10 cellular contexts compared by ENCODE assay signal in genomic region chr11:81007046-81007445, GRCh38.
DNase-seq lines count a peak whose midpoint lies in the region; ATAC-seq lines count a peak whose summit lies in the region.
"Had no signal": no experiment of that assay in that cellular context is flagged by ENCODE, and none has a peak within 500 bp of the region (broad histone marks: within the 10 kb centered on the region; RNA-seq: fewer than 3 reads in every experiment).

No MANE protein-coding gene starts in this region.

- H4K8ac ChIP-seq in neuronal stem cell (ENCODE audit: low read depth, low read length): no peak overlapping the region

- H3K27me3 ChIP-seq in neuronal stem cell (ENCODE audit: control insufficient read depth in 3 of 3, insufficient read depth in 3 of 3, low read depth in 1 of 3, low read length in 3 of 3): no peaks in the 10 kb centered on the region

- H3K14ac ChIP-seq in neuronal stem cell (ENCODE audit: low read length): no peak overlapping the region

- H2BK5ac ChIP-seq in neuronal stem cell (ENCODE audit: low read length): no peak overlapping the region

- no peak overlapping the region for H3K23ac ChIP-seq in neuronal stem cell (ENCODE audit: low read depth, low read length, poor library complexity)

- ATAC-seq in HG03520 (IDR thresholded peaks at IDR 0.05; ENCODE audit: unreplicated experiment): no peak
- ATAC-seq in HG03342 (IDR thresholded peaks at IDR 0.05; ENCODE audit: unreplicated experiment): no peak
- ATAC-seq: activated naive CD4-positive, alpha-beta T cell treated with anti-CD3 and anti-CD28 coated beads, Interleukin-2, amount 50 U/mL, for 72 hours had no signal

- H2BK12ac ChIP-seq in neuronal stem cell (ENCODE audit: low read length): no peak overlapping the region

- no peaks in the 10 kb centered on the region for H3K4me1 ChIP-seq in neuronal stem cell (ENCODE audit: control insufficient read depth in 2 of 2, insufficient read depth in 1 of 2, low read depth in 1 of 2, low read length in 2 of 2)

- no peaks in the 10 kb centered on the region for H3K36me3 ChIP-seq in neuronal stem cell (replicated peaks in 1 of 2; ENCODE audit: control insufficient read depth in 2 of 2, insufficient read depth in 2 of 2, low read length in 2 of 2)

- H3K18ac ChIP-seq in neuronal stem cell (ENCODE audit: low read length): no peak overlapping the region

- H3K79me1 ChIP-seq in neuronal stem cell (ENCODE audit: low read depth, low read length): no peaks in the 10 kb centered on the region

- no peak overlapping the region for H2AFZ ChIP-seq in neuronal stem cell (ENCODE audit: low read length)

- H3K9ac ChIP-seq in neuronal stem cell (ENCODE audit: low read depth, low read length, poor library complexity): no peak overlapping the region

- H3K9me3 ChIP-seq in neuronal stem cell (replicated peaks in 1 of 2; ENCODE audit: control insufficient read depth in 2 of 2, insufficient read depth in 1 of 2, low read depth in 1 of 2, low read length in 2 of 2): no peaks in the 10 kb centered on the region

- no peak overlapping the region for H2BK15ac ChIP-seq in neuronal stem cell (ENCODE audit: low read length)

- DNase-seq in NCI-H345 treated with DMSO at 0.1 percent for 48 hours (lab: John Stamatoyannopoulos, UW; ENCODE audit: unreplicated experiment) (peak; percentile 5), NCI-H345 (lab: John Stamatoyannopoulos, UW) (no peak), NCI-H460 (ENCODE audit: extremely low read depth, low read depth) (peak; percentile 19), dermis blood vessel endothelial cell (peak; percentile 0), renal cortical epithelial cell (ENCODE audit: low read depth) (peak; percentile 55), neuronal stem cell (ENCODE audit: low spot score) (no peak)
- DNase-seq: activated CD4-positive, alpha-beta T cell treated with anti-CD3 and anti-CD28 coated beads for 1 hour had no signal

- H4K91ac ChIP-seq in neuronal stem cell (ENCODE audit: low read depth, low read length, poor library complexity): no peak overlapping the region

- no peak overlapping the region for H3K4me2 ChIP-seq in neuronal stem cell (ENCODE audit: insufficient read depth, low read length, poor library complexity, severe bottlenecking)

- H2AK5ac ChIP-seq in neuronal stem cell (ENCODE audit: low read depth, low read length): no peak overlapping the region

- no peak overlapping the region for H2BK120ac ChIP-seq in neuronal stem cell (ENCODE audit: low read depth, low read length)

- no peak overlapping the region for H3K4ac ChIP-seq in neuronal stem cell (ENCODE audit: low read length)

- WGBS in neuronal stem cell (ENCODE audit: extremely low coverage in 2 of 2, insufficient read length in 2 of 2, insufficient replicate concordance in 1 of 2), 2 donors: no CpG with 5 or more reads among the region's 2 CpGs

- H3K4me3 ChIP-seq in neuronal stem cell (ENCODE audit: low read length in 2 of 2): no peak overlapping the region

- no peak overlapping the region for H3K27ac ChIP-seq in neuronal stem cell (replicated peaks; ENCODE audit: low read length)

Comparison
In these comparisons a context has a peak if more than half of its experiments do, and no peak if none do; other contexts are left out.
1. DNase-seq: peak in NCI-H345 treated with DMSO at 0.1 percent for 48 hours (single experiment), NCI-H460 (single experiment), dermis blood vessel endothelial cell (single experiment) and renal cortical epithelial cell (single experiment); none in NCI-H345 (single experiment) and neuronal stem cell (single experiment).